Comparison of ENCODE assay signal across 22 cellular contexts in genomic region chr18:9068346-9068745, GRCh38. TPM values are rescaled to one million over a fixed set of nuclear protein-coding genes. Genes with fewer than 3 reads are reported as not detected.
DNase-seq lines count a peak whose midpoint lies in the region; ATAC-seq, FAIRE-seq and TF ChIP-seq lines count a peak whose summit lies in the region.
"Had no signal": no experiment of that assay in that cellular context is flagged by ENCODE, and none has a peak within 500 bp of the region (broad histone marks: within the 10 kb centered on the region; RNA-seq: fewer than 3 reads in every experiment).

No MANE protein-coding gene starts in this region.

- FAIRE-seq in pancreas (lab: Jason Lieb, UNC) = no peak
- FAIRE-seq: colon, RCC 7860 had no signal

- H3K27me3 Mint-ChIP-seq in activated CD8-positive, alpha-beta T cell treated with anti-CD3 and anti-CD28 coated beads for 36 hours = no peaks in the 10 kb centered on the region
- H3K27me3 Mint-ChIP-seq in activated CD8-positive, alpha-beta T cell treated with anti-CD3 and anti-CD28 coated beads, Interleukin-2, amount 10 ng/mL, durations not matched to agents 7 days and 5 days (ENCODE audit: low read depth) = no peaks in the 10 kb centered on the region
- no peaks in the 10 kb centered on the region for H3K27me3 Mint-ChIP-seq in stimulated activated naive B cell treated with anti-CD40 and anti-IgM and Interleukin-4, amounts not matched to agents 10 μg/mL and 1 μg/mL and 100 μg/mL, for 72 hours
- H3K27me3 Mint-ChIP-seq: activated naive CD8-positive, alpha-beta T cell treated with anti-CD3 and anti-CD28 coated beads, Interleukin-2, amount 10 ng/mL, durations not matched to agents 7 days and 5 days had no signal

- H3K4me1 ChIP-seq in pancreas = peaks cover 0 to 4% (median 3%) of the 10 kb centered on the region in 3 donors
- H3K4me1 ChIP-seq: Caco-2, left ventricle myocardium inferior had no signal

- WGBS in pancreas, 2 donors = 94 to 98% methylated on average over 2 of the region's 2 CpGs

- H3K36me3 Mint-ChIP-seq in activated CD8-positive, alpha-beta T cell treated with anti-CD3 and anti-CD28 coated beads for 36 hours (ENCODE audit: low read depth) = no peaks in the 10 kb centered on the region
- H3K36me3 Mint-ChIP-seq in activated CD8-positive, alpha-beta T cell treated with anti-CD3 and anti-CD28 coated beads, Interleukin-2, amount 10 ng/mL, durations not matched to agents 7 days and 5 days (ENCODE audit: low read depth) = no peaks in the 10 kb centered on the region
- peaks cover 0 to 4% of the 10 kb centered on the region in 2 donors for H3K36me3 Mint-ChIP-seq in stimulated activated naive B cell treated with anti-CD40 and anti-IgM and Interleukin-4, amounts not matched to agents 10 μg/mL and 1 μg/mL and 100 μg/mL, for 72 hours
- H3K36me3 Mint-ChIP-seq: activated naive CD8-positive, alpha-beta T cell treated with anti-CD3 and anti-CD28 coated beads, Interleukin-2, amount 10 ng/mL, durations not matched to agents 7 days and 5 days had no signal

- DNase-seq in activated CD8-positive, alpha-beta T cell treated with anti-CD3 and anti-CD28 coated beads for 36 hours = no peak
- no peak for DNase-seq in activated CD8-positive, alpha-beta T cell treated with anti-CD3 and anti-CD28 coated beads, Interleukin-2, amount 10 ng/mL, durations not matched to agents 7 days and 5 days
- DNase-seq in RWPE1 (ENCODE audit: low spot score) = peak; percentile 26
- no peak for DNase-seq in stimulated activated naive B cell treated with anti-CD40 and anti-IgM and Interleukin-4, amounts not matched to agents 10 μg/mL and 1 μg/mL and 100 μg/mL, for 72 hours
- no peak for DNase-seq in pancreas
- DNase-seq in mesenteric fat pad (ENCODE audit: low spot score) = no peak
- DNase-seq: 8988T; activated CD4-positive, CD25-positive, alpha-beta regulatory T cell; activated CD8-positive, alpha-beta memory T cell treated with anti-CD3 and anti-CD28 coated beads for 24 hours; activated naive CD8-positive, alpha-beta T cell treated with anti-CD3 and anti-CD28 coated beads, Interleukin-2, amount 10 ng/mL, durations not matched to agents 7 days and 5 days; AML-193; Caco-2; heart left ventricle; left ventricle myocardium inferior; NCI-H187 treated with DMSO at 0.1 percent for 48 hours; NCI-H774; stimulated activated CD4-positive, alpha-beta T cell treated with anti-CD3 and anti-CD28 coated beads, Interleukin-4, amount 100 ng/mL, for 4 hours had no signal

- no peaks in the 10 kb centered on the region for H3K36me3 ChIP-seq in pancreas
- H3K36me3 ChIP-seq: heart left ventricle, left ventricle myocardium inferior, neutrophil had no signal

- POLR2A ChIA-PET in activated CD8-positive, alpha-beta T cell treated with anti-CD3 and anti-CD28 coated beads for 36 hours (lab: Charles Lee) = interaction anchor here (0.8 kb wide), 2 partner anchors 73 to 78 kb away, joined by 3 to 4 read pairs; no protein-coding TSS in a partner anchor
- POLR2A ChIA-PET in activated CD8-positive, alpha-beta T cell treated with anti-CD3 and anti-CD28 coated beads, Interleukin-2, amount 10 ng/mL, durations not matched to agents 7 days and 5 days (lab: Charles Lee) = interaction anchor here (0.6 kb wide), 1 partner anchor 297 kb away, joined by 3 read pairs; no protein-coding TSS in a partner anchor
- POLR2A ChIA-PET in RWPE1 (lab: Yijun Ruan, JAX; ENCODE audit: low non-redundant PET) = no interaction called here

- TF ChIP-seq CTCF in activated CD8-positive, alpha-beta T cell treated with anti-CD3 and anti-CD28 coated beads for 36 hours (IDR thresholded peaks at IDR 0.05) = no peak
- no peak for TF ChIP-seq CTCF in RWPE1 (conservative IDR thresholded peaks at IDR 0.05; ENCODE audit: low read depth)
- TF ChIP-seq CTCF in pancreas (IDR thresholded peaks at IDR 0.05) = no peak

- intact Hi-C loops in activated CD8-positive, alpha-beta T cell treated with anti-CD3 and anti-CD28 coated beads for 36 hours (cut with micrococcal nuclease) = no loop called here
- intact Hi-C loops in pancreas (cut with DNase I) = no loop called here

- ATAC-seq in activated CD8-positive, alpha-beta T cell treated with anti-CD3 and anti-CD28 coated beads for 36 hours = no peak
- no peak for ATAC-seq in activated CD8-positive, alpha-beta T cell treated with anti-CD3 and anti-CD28 coated beads, Interleukin-2, amount 10 ng/mL, durations not matched to agents 7 days and 5 days
- ATAC-seq in esophagus mucosa (peak; percentile 27), pancreas (no peak), GM19023 (IDR thresholded peaks at IDR 0.05; ENCODE audit: unreplicated experiment) (no peak)
- no peak for ATAC-seq in stimulated activated naive B cell treated with anti-CD40 and anti-IgM and Interleukin-4, amounts not matched to agents 10 μg/mL and 1 μg/mL and 100 μg/mL, for 72 hours (replicated peaks)
- ATAC-seq: heart left ventricle had no signal

- H3K4me1 Mint-ChIP-seq in activated CD8-positive, alpha-beta T cell treated with anti-CD3 and anti-CD28 coated beads for 36 hours (ENCODE audit: low read depth) = peaks cover 26% of the 10 kb centered on the region
- peaks cover 8% of the 10 kb centered on the region for H3K4me1 Mint-ChIP-seq in activated CD8-positive, alpha-beta T cell treated with anti-CD3 and anti-CD28 coated beads, Interleukin-2, amount 10 ng/mL, durations not matched to agents 7 days and 5 days (ENCODE audit: low read depth)
- H3K4me1 Mint-ChIP-seq in stimulated activated naive B cell treated with anti-CD40 and anti-IgM and Interleukin-4, amounts not matched to agents 10 μg/mL and 1 μg/mL and 100 μg/mL, for 72 hours = peaks cover 35 to 64% of the 10 kb centered on the region in 2 donors

- CTCF ChIA-PET in activated CD8-positive, alpha-beta T cell treated with anti-CD3 and anti-CD28 coated beads for 36 hours (lab: Charles Lee) = interaction anchor here (0.8 kb wide), 2 partner anchors 373 to 448 kb away, joined by 3 read pairs; no protein-coding TSS in a partner anchor
- CTCF ChIA-PET in activated CD8-positive, alpha-beta T cell treated with anti-CD3 and anti-CD28 coated beads, Interleukin-2, amount 10 ng/mL, durations not matched to agents 7 days and 5 days (lab: Charles Lee) = no interaction called here
- CTCF ChIA-PET in RWPE1 (lab: Yijun Ruan, JAX) = interaction anchor here (0.6 kb wide), 1 partner anchor 26 kb away, joined by 4 read pairs; no protein-coding TSS in a partner anchor

- no peaks in the 10 kb centered on the region for H3K9me3 ChIP-seq in pancreas
- H3K9me3 ChIP-seq: Caco-2, heart left ventricle, left ventricle myocardium inferior, neutrophil had no signal

- no peak overlapping the region for H3K4me3 Mint-ChIP-seq in activated CD8-positive, alpha-beta T cell treated with anti-CD3 and anti-CD28 coated beads for 36 hours
- H3K4me3 Mint-ChIP-seq in activated CD8-positive, alpha-beta T cell treated with anti-CD3 and anti-CD28 coated beads, Interleukin-2, amount 10 ng/mL, durations not matched to agents 7 days and 5 days = no peak overlapping the region
- H3K4me3 Mint-ChIP-seq in stimulated activated naive B cell treated with anti-CD40 and anti-IgM and Interleukin-4, amounts not matched to agents 10 μg/mL and 1 μg/mL and 100 μg/mL, for 72 hours = peak overlapping the region; percentile 21 to 72
- H3K4me3 Mint-ChIP-seq: activated naive CD8-positive, alpha-beta T cell treated with anti-CD3 and anti-CD28 coated beads, Interleukin-2, amount 10 ng/mL, durations not matched to agents 7 days and 5 days had no signal

- peak overlapping the region; percentile 9 for H3K27ac Mint-ChIP-seq in activated CD8-positive, alpha-beta T cell treated with anti-CD3 and anti-CD28 coated beads for 36 hours
- no peak overlapping the region for H3K27ac Mint-ChIP-seq in activated CD8-positive, alpha-beta T cell treated with anti-CD3 and anti-CD28 coated beads, Interleukin-2, amount 10 ng/mL, durations not matched to agents 7 days and 5 days
- H3K27ac Mint-ChIP-seq in stimulated activated naive B cell treated with anti-CD40 and anti-IgM and Interleukin-4, amounts not matched to agents 10 μg/mL and 1 μg/mL and 100 μg/mL, for 72 hours = peak overlapping the region; percentile 83
- H3K27ac Mint-ChIP-seq: activated naive CD8-positive, alpha-beta T cell treated with anti-CD3 and anti-CD28 coated beads, Interleukin-2, amount 10 ng/mL, durations not matched to agents 7 days and 5 days had no signal

- H3K9me3 Mint-ChIP-seq in activated CD8-positive, alpha-beta T cell treated with anti-CD3 and anti-CD28 coated beads for 36 hours = no peaks in the 10 kb centered on the region
- no peaks in the 10 kb centered on the region for H3K9me3 Mint-ChIP-seq in activated CD8-positive, alpha-beta T cell treated with anti-CD3 and anti-CD28 coated beads, Interleukin-2, amount 10 ng/mL, durations not matched to agents 7 days and 5 days (ENCODE audit: insufficient read depth)
- H3K9me3 Mint-ChIP-seq in stimulated activated naive B cell treated with anti-CD40 and anti-IgM and Interleukin-4, amounts not matched to agents 10 μg/mL and 1 μg/mL and 100 μg/mL, for 72 hours = peaks cover 0 to 2% of the 10 kb centered on the region in 2 donors
- H3K9me3 Mint-ChIP-seq: activated naive CD8-positive, alpha-beta T cell treated with anti-CD3 and anti-CD28 coated beads, Interleukin-2, amount 10 ng/mL, durations not matched to agents 7 days and 5 days had no signal

- H3K4me3 ChIP-seq in pancreas = no peak overlapping the region
- H3K4me3 ChIP-seq: heart left ventricle, left ventricle myocardium inferior had no signal

- H3K27me3 ChIP-seq in pancreas = no peaks in the 10 kb centered on the region
- H3K27me3 ChIP-seq: heart left ventricle, neutrophil had no signal

- no peak overlapping the region for H3K27ac ChIP-seq in RWPE1
- H3K27ac ChIP-seq in pancreas = peak overlapping the region in 1 of 4 donors; percentile 37
- H3K27ac ChIP-seq: heart left ventricle, left ventricle myocardium inferior, neutrophil had no signal

RNA-seq across cellular contexts. Expression of gene NDUFV2, which starts 34.2 kb away (rescaled TPM):
- 100 to 1,000 TPM; 324 to 332 TPM for total RNA-seq in activated CD8-positive, alpha-beta T cell treated with anti-CD3 and anti-CD28 coated beads for 36 hours
- 100 to 1,000 TPM; 200 to 206 TPM for total RNA-seq in activated CD8-positive, alpha-beta T cell treated with anti-CD3 and anti-CD28 coated beads, Interleukin-2, amount 10 ng/mL, durations not matched to agents 7 days and 5 days
- 156 TPM for total RNA-seq in esophagus mucosa
- total RNA-seq in pancreas = 10 to 100 TPM; 48.1 to 64.1 (median 60.7) TPM
- polyA plus RNA-seq in pancreas = 100 to 1,000 TPM; 101 to 115 TPM
- total RNA-seq in mesenteric fat pad = 138 TPM

Comparison
In these comparisons a context has a peak if more than half of its experiments do, and no peak if none do; other contexts are left out.
1. H3K4me3 Mint-ChIP-seq: peak in stimulated activated naive B cell treated with anti-CD40 and anti-IgM and Interleukin-4, amounts not matched to agents 10 μg/mL and 1 μg/mL and 100 μg/mL, for 72 hours (2 of 2); none in activated CD8-positive, alpha-beta T cell treated with anti-CD3 and anti-CD28 coated beads for 36 hours (single experiment) and activated CD8-positive, alpha-beta T cell treated with anti-CD3 and anti-CD28 coated beads, Interleukin-2, amount 10 ng/mL, durations not matched to agents 7 days and 5 days (single experiment).